ENCODE assay signal across 8 cellular contexts in genomic region chr15:77916966-77917635, GRCh38.
DNase-seq lines count a peak whose midpoint lies in the region; ATAC-seq and TF ChIP-seq lines count a peak whose summit lies in the region.
"Not testable (repeated sequence)": the region's sequence is repeated elsewhere in the genome, so short reads cannot be mapped to it uniquely, and the experiment has no call there.

No MANE protein-coding gene starts in this region.

- not testable (repeated sequence) for H3K27me3 Mint-ChIP-seq in H9 (ENCODE audit: low read depth); endodermal cell (ENCODE audit: insufficient read depth)
- peaks cover 16% of the 10 kb centered on the region for H3K27me3 Mint-ChIP-seq in type B pancreatic cell

- not testable (repeated sequence) for H3K9me3 ChIP-seq in BLaER1; H9 (ENCODE audit: control insufficient read depth, low read depth, low read length); endodermal cell (ENCODE audit: control insufficient read depth, low read length)

- H3K23ac ChIP-seq in H9 (ENCODE audit: insufficient read length, low read depth, low read length): not testable (repeated sequence)

- not testable (repeated sequence) for H3K9ac ChIP-seq in BLaER1; H9 (ENCODE audit: extremely low read depth, insufficient read length, low read length); endodermal cell (ENCODE audit: extremely low read depth, low read length, poor library complexity, severe bottlenecking)

- not testable (repeated sequence) for H3K56ac ChIP-seq in H9 (ENCODE audit: insufficient read length, low read depth, low read length)

- not testable (repeated sequence) for H3K79me2 ChIP-seq in H9 (ENCODE audit: insufficient read depth, low read length)

- not testable (repeated sequence) for H2AK5ac ChIP-seq in H9 (ENCODE audit: insufficient read length, low read length)

- not testable (repeated sequence) for H3K27ac Mint-ChIP-seq in H9, endodermal cell, type B pancreatic cell

- not testable (repeated sequence) for H4K8ac ChIP-seq in H9 (replicated peaks; ENCODE audit: insufficient read length, low read depth, low read length)

- DNase-seq in H9 (peak; percentile 29), endodermal cell (peak; percentile 65), islet precursor cell (peak; percentile 23), sciatic nerve (ENCODE audit: low spot score) (peak; percentile 31), type B pancreatic cell (ENCODE audit: extremely low spot score, unreplicated experiment) (peak; percentile 60)
- DNase-seq in activated CD4-positive, alpha-beta T cell treated with anti-CD3 and anti-CD28 coated beads for 48 hours: peak; percentile 4
- DNase-seq in activated T-cell treated with anti-CD3 and anti-CD28 coated beads, Interleukin-2, amount 50 U/mL, for 1 hour: peak; percentile 10

- H3K18ac ChIP-seq in H9 (ENCODE audit: insufficient read length, low read depth, low read length): not testable (repeated sequence)

- H3K79me1 ChIP-seq in H9 (ENCODE audit: insufficient read depth, low read depth, low read length, poor library complexity, severe bottlenecking): not testable (repeated sequence)

- not testable (repeated sequence) for H3K4ac ChIP-seq in H9 (ENCODE audit: low read depth, low read length)

- H2AFZ ChIP-seq in H9 (ENCODE audit: low read length): not testable (repeated sequence)

- WGBS in H9 (ENCODE audit: extremely low coverage, insufficient read length, low lambda C conversion rate): no CpG with 5 or more reads among the region's 11 CpGs
- 100% methylated on average over 5 of the region's 11 CpGs; no CpG with 5 or more reads in 1 of the 2 experiments for WGBS in endodermal cell (ENCODE audit: insufficient coverage in 1 of 2, insufficient read length in 1 of 2), 2 experiments

- H4K91ac ChIP-seq in H9 (ENCODE audit: insufficient read length, low read depth, low read length): not testable (repeated sequence)

- intact Hi-C loops in sciatic nerve (cut with DNase I): not testable (repeated sequence)

- not testable (repeated sequence) for H3K36me3 ChIP-seq in BLaER1; endodermal cell (ENCODE audit: control insufficient read depth, insufficient read depth, low read length)

- not testable (repeated sequence) for H4K5ac ChIP-seq in H9 (ENCODE audit: insufficient read length, low read depth, low read length)

- H3K27ac ChIP-seq in BLaER1; H9 (ENCODE audit: insufficient read length, low read depth, low read length); endodermal cell (ENCODE audit: low read depth, low read length): not testable (repeated sequence)

- not testable (repeated sequence) for H3K9me3 Mint-ChIP-seq in H9, endodermal cell, type B pancreatic cell

- H3K4me3 ChIP-seq in BLaER1; endodermal cell (ENCODE audit: low read length): not testable (repeated sequence)

- not testable (repeated sequence) for H4K20me1 ChIP-seq in BLaER1; H9 (ENCODE audit: control insufficient read depth, insufficient read depth, insufficient read length)

- peaks cover 24% of the 10 kb centered on the region for H3K4me1 ChIP-seq in BLaER1
- not testable (repeated sequence) for H3K4me1 ChIP-seq in H9 (ENCODE audit: insufficient read depth, low read length); endodermal cell (ENCODE audit: control insufficient read depth, insufficient read depth, low read length)

- H3K27me3 ChIP-seq in BLaER1; H9 (ENCODE audit: insufficient read depth, low read length); endodermal cell (ENCODE audit: control insufficient read depth, insufficient read depth, low read length, poor library complexity, severe bottlenecking): not testable (repeated sequence)

- H3K14ac ChIP-seq in H9 (ENCODE audit: insufficient read depth, low read length): not testable (repeated sequence)

- peak; percentile 46 for TF ChIP-seq CTCF in H9 (conservative IDR thresholded peaks at IDR 0.05)
- peak; percentile 65 for TF ChIP-seq CTCF in endodermal cell (conservative IDR thresholded peaks at IDR 0.05)
- TF ChIP-seq CTCF in type B pancreatic cell (conservative IDR thresholded peaks at IDR 0.05): not testable (repeated sequence)

- H3K4me1 Mint-ChIP-seq in H9: peaks cover 13 to 16% of the 10 kb centered on the region in 2 experiments
- not testable (repeated sequence) for H3K4me1 Mint-ChIP-seq in endodermal cell; type B pancreatic cell (ENCODE audit: unreplicated experiment)

- not testable (repeated sequence) for H2BK120ac ChIP-seq in H9 (ENCODE audit: low read depth, low read length, poor library complexity, severe bottlenecking)

- H3T11ph ChIP-seq in H9 (ENCODE audit: low read length): not testable (repeated sequence)

- not testable (repeated sequence) for H2BK20ac ChIP-seq in H9 (ENCODE audit: low read depth, low read length, poor library complexity, severe bottlenecking)

- not testable (repeated sequence) for H3K23me2 ChIP-seq in H9 (ENCODE audit: insufficient read length, low read depth, low read length, poor library complexity, severe bottlenecking)

- H3K4me2 ChIP-seq in BLaER1: peak overlapping the region; percentile 62
- not testable (repeated sequence) for H3K4me2 ChIP-seq in H9 (ENCODE audit: insufficient read depth, insufficient read length, low read length)

- H3K36me3 Mint-ChIP-seq in H9 (ENCODE audit: insufficient read depth in 1 of 3, low read depth in 3 of 3); endodermal cell (ENCODE audit: low read depth); type B pancreatic cell: not testable (repeated sequence)

- H2BK15ac ChIP-seq in H9 (ENCODE audit: low read depth, low read length): not testable (repeated sequence)

- H2BK5ac ChIP-seq in H9 (ENCODE audit: insufficient read length, low read length): not testable (repeated sequence)

- not testable (repeated sequence) for H2BK12ac ChIP-seq in H9 (ENCODE audit: insufficient read length, low read depth, low read length)

- not testable (repeated sequence) for H3K4me3 Mint-ChIP-seq in H9, endodermal cell, type B pancreatic cell

- not testable (repeated sequence) for ATAC-seq in sciatic nerve

Comparison
In these comparisons a context has a peak if more than half of its experiments do, and no peak if none do; other contexts are left out.
1. DNase-seq: peak in every context shown above with its lines; median percentile 65 in endodermal cell; 60 in type B pancreatic cell; 31 in sciatic nerve; 29 in H9; 23 in islet precursor cell; 10 in activated T-cell treated with anti-CD3 and anti-CD28 coated beads, Interleukin-2, amount 50 U/mL, for 1 hour; 4 in activated CD4-positive, alpha-beta T cell treated with anti-CD3 and anti-CD28 coated beads for 48 hours.